8 cellular contexts compared by ENCODE assay signal in the genomic region with DNA sequence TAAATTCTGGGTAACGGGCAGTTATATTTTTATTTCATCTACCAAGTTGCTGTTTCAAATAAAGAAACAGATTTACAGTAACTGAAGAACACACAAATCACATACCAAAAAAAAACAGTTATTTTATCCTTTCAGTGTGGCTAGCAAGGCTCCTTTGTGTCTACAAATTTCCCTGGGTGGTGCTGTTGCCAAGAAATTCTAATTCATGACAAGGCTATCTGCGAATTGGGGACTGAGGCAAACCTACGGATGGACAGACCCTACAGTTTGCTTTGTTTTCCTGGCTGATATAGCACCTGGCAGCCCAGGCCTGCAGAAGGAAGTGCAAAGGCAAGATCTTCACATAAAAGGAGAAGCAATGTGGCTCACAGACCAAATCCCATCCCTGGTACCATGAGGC. TPM values are rescaled to one million over a fixed set of nuclear protein-coding genes. Genes with fewer than 3 reads are reported as not detected.
DNase-seq lines count a peak whose midpoint lies in the region; ATAC-seq and TF ChIP-seq lines count a peak whose summit lies in the region.

No MANE protein-coding gene starts in this region.

- H3K27ac ChIP-seq in right cardiac atrium (ENCODE audit: low read length) (peak overlapping the region; percentile 64), breast epithelium (peak overlapping the region; percentile 51 to 100), mesendoderm (ENCODE audit: low read depth, low read length) (no peak overlapping the region), vagina (peak overlapping the region; percentile 100)

- peak overlapping the region; percentile 38 for H3K9ac ChIP-seq in mesendoderm (ENCODE audit: low read length)

- no peak overlapping the region for H3K18ac ChIP-seq in mesendoderm (ENCODE audit: low read length)

- H3K27me3 ChIP-seq in right cardiac atrium (ENCODE audit: control insufficient read depth, insufficient read depth) (no peaks in the 10 kb centered on the region), breast epithelium (no peaks in the 10 kb centered on the region), mesendoderm (ENCODE audit: insufficient read depth, low read length, poor library complexity) (no peaks in the 10 kb centered on the region), vagina (no peaks in the 10 kb centered on the region)

- H2BK5ac ChIP-seq in mesendoderm (ENCODE audit: low read length) = no peak overlapping the region

- ATAC-seq in right cardiac atrium (no peak), Right ventricle myocardium inferior (no peak)

- peak overlapping the region; percentile 43 for H3K4ac ChIP-seq in mesendoderm (ENCODE audit: low read depth, low read length)

- H3K4me1 ChIP-seq in right cardiac atrium (ENCODE audit: control insufficient read depth, insufficient read depth, low read length) (peaks cover 17% of the 10 kb centered on the region), breast epithelium (peaks cover 0 to 11% of the 10 kb centered on the region in 2 donors), mesendoderm (ENCODE audit: control insufficient read depth, low read depth, low read length) (peaks cover 25% of the 10 kb centered on the region), vagina (peaks cover 64% of the 10 kb centered on the region)

- H4K8ac ChIP-seq in mesendoderm (ENCODE audit: low read depth, low read length) = no peak overlapping the region

- H3K23ac ChIP-seq in mesendoderm (ENCODE audit: low read length) = no peak overlapping the region

- peaks cover 91% of the 10 kb centered on the region for H3K79me2 ChIP-seq in mesendoderm (ENCODE audit: control insufficient read depth, insufficient read depth, low read length)

- H2AK5ac ChIP-seq in mesendoderm (ENCODE audit: low read length) = no peak overlapping the region

- H2BK15ac ChIP-seq in mesendoderm (replicated peaks; ENCODE audit: low read depth) = no peak overlapping the region

- H3K56ac ChIP-seq in mesendoderm (ENCODE audit: low read length) = peak overlapping the region; percentile 6

- no peak for DNase-seq in right cardiac atrium
- no peak for DNase-seq in Right ventricle myocardium inferior (ENCODE audit: missing footprints)
- no peak for DNase-seq in breast epithelium (ENCODE audit: low spot score in 2 of 2)
- no peak for DNase-seq in mesendoderm
- DNase-seq in vagina (ENCODE audit: extremely low spot score in 2 of 2) = no peak
- DNase-seq in OCI-M1 (lab: John Stamatoyannopoulos, UW) = no peak
- no peak for DNase-seq in islet precursor cell
- DNase-seq in inferior parietal cortex (ENCODE audit: extremely low spot score) = no peak

- intact Hi-C loops in right cardiac atrium (cut with DNase I) (loop anchor here in 3 of 4 donors (5.0 to 10.0 kb wide), 4 partner anchors 79 to 314 kb away; no protein-coding TSS in a partner anchor), Right ventricle myocardium inferior (cut with DNase I) (loop anchor here (5.0 to 10.0 kb wide), 2 partner anchors 89 to 356 kb away; no protein-coding TSS in a partner anchor), breast epithelium (cut with DNase I; ENCODE audit: low total_unique reads) (no loop called here), vagina (cut with DNase I) (loop anchor here (10.0 kb wide), 2 partner anchors 74 to 174 kb away; no protein-coding TSS in a partner anchor)

- WGBS in right cardiac atrium = 34% methylated on average over 3 of the region's 3 CpGs
- WGBS in mesendoderm (ENCODE audit: extremely low coverage, insufficient coverage, low lambda C conversion rate) = no CpG with 5 or more reads among the region's 3 CpGs

- H3K36me3 ChIP-seq in breast epithelium (no peaks in the 10 kb centered on the region), mesendoderm (ENCODE audit: control insufficient read depth, insufficient read depth, low read length) (no peaks in the 10 kb centered on the region), vagina (no peaks in the 10 kb centered on the region)

- H3K79me1 ChIP-seq in mesendoderm (ENCODE audit: low read length) = peaks cover 6% of the 10 kb centered on the region

- peak overlapping the region; percentile 2 for H3K4me2 ChIP-seq in mesendoderm (ENCODE audit: low read length)

- no peaks in the 10 kb centered on the region for H3K9me3 ChIP-seq in right cardiac atrium (ENCODE audit: control insufficient read depth, low read length)
- no peaks in the 10 kb centered on the region for H3K9me3 ChIP-seq in breast epithelium
- no peaks in the 10 kb centered on the region for H3K9me3 ChIP-seq in vagina

- H3K4me3 ChIP-seq in right cardiac atrium (ENCODE audit: low read length) (no peak overlapping the region), breast epithelium (no peak overlapping the region), mesendoderm (ENCODE audit: low read length) (no peak overlapping the region), vagina (no peak overlapping the region)

- no peak overlapping the region for H2BK120ac ChIP-seq in mesendoderm (ENCODE audit: low read depth, low read length)

- no peak overlapping the region for H4K5ac ChIP-seq in mesendoderm (ENCODE audit: low read length)

- TF ChIP-seq POLR2A in breast epithelium (IDR thresholded peaks at IDR 0.05) (no peak), vagina (IDR thresholded peaks at IDR 0.05) (no peak)

- TF ChIP-seq CTCF in breast epithelium (IDR thresholded peaks at IDR 0.05) (no peak), vagina (IDR thresholded peaks at IDR 0.05) (no peak)

RNA-seq across cellular contexts. Expression of a gene that starts 4.5 kb away (rescaled TPM):
- total RNA-seq in right cardiac atrium = 10 to 100 TPM; 18.2 to 35.6 (median 27.0) TPM
- polyA plus RNA-seq in right cardiac atrium = 6.0 TPM
- total RNA-seq in Right ventricle myocardium inferior = 25.3 TPM
- total RNA-seq in breast epithelium = 10 to 100 TPM; 21.0 to 40.7 (median 37.3) TPM
- 44.5 TPM for polyA plus RNA-seq in mesendoderm (2013, experiment 1 of 2)
- 41.8 TPM for polyA plus RNA-seq in mesendoderm (2013, experiment 2 of 2)
- 35.8 TPM for total RNA-seq in vagina
